ENCODE assay signal across 14 cellular contexts in the genomic region with DNA sequence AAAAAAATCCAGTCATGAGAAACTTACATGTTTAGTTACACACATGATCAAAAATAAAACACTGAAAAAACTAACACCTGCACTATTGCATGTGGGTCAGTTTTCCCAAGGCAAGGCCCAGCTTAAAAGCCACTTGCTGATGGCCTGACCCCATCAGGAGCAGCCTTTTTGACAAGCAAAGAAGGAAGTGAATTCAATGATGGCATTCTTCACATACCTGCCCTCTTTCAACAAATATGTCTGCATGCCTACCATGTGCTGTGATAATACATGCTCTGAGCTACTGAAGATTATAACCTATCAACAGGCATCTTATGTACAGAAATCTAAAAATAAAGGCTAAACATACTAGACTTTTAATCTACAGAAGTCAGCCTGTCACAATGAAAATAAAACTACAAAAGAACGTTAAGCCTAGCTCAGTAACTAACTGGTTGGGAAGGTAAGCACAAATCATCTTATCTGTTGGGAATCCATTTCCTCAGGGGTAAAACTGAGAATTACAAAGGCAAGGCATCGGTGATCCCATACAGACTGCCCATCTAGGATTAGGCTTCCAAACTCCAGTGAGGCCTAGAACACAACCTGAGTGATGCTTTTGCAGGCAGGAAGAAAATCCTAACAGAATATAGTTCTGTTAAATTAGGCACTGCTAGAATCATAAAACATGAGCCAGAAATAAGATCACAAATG. TPM values are rescaled to one million over a fixed set of nuclear protein-coding genes. Genes with fewer than 3 reads are reported as not detected.
A peak's percentile ranks its signal among the peaks of the same experiment; 100 is the strongest.
DNase-seq lines count a peak whose midpoint lies in the region; ATAC-seq and TF ChIP-seq lines count a peak whose summit lies in the region.
"Had no signal": no experiment of that assay in that cellular context is flagged by ENCODE, and none has a peak within 500 bp of the region (broad histone marks: within the 10 kb centered on the region; RNA-seq: fewer than 3 reads in every experiment).

No MANE protein-coding gene starts in this region.

- peak overlapping the region in 1 of 5 donors; percentile 59 for H3K9ac ChIP-seq in subcutaneous abdominal adipose tissue (ENCODE audit: low read length in 5 of 5)

- ATAC-seq in lung (ENCODE audit: insufficient read depth, low FRiP score): peak; percentile 74
- ATAC-seq: activated naive CD8-positive, alpha-beta T cell treated with anti-CD3 and anti-CD28 coated beads, Interleukin-2, amount 50 U/mL, for 24 hours had no signal

- H3K27ac ChIP-seq in HEK293 (ENCODE audit: extremely low read depth, low read depth, low read length) (no peak overlapping the region), brain microvascular endothelial cell (peak overlapping the region; percentile 47), lung (ENCODE audit: low read depth in 1 of 2, low read length in 1 of 2) (peak overlapping the region in 1 of 2 donors; percentile 82), subcutaneous abdominal adipose tissue (ENCODE audit: low read depth, low read length) (peak overlapping the region; percentile 95)
- H3K27ac ChIP-seq: neutrophil had no signal

- DNase-seq in brain microvascular endothelial cell (no peak), lung (ENCODE audit: low spot score) (no peak), erythroblast (lab: John Stamatoyannopoulos, UW) (no peak), amniotic stem cell (lab: John Stamatoyannopoulos, UW) (no peak), HEK293T (ENCODE audit: extremely low spot score) (no peak), NCI-H510A (lab: John Stamatoyannopoulos, UW) (no peak)
- DNase-seq: activated CD4-positive, CD25-positive, alpha-beta regulatory T cell treated with anti-CD3 and anti-CD28 coated beads, Interleukin-2, amount 50 U/mL, for 72 hours; activated naive CD8-positive, alpha-beta T cell treated with anti-CD3 and anti-CD28 coated beads, Interleukin-2, amount 50 U/mL, for 24 hours; activated T-cell treated with anti-CD3 and anti-CD28 coated beads, Interleukin-2, amount 50 U/mL, for 24 hours; effector CD8-positive, alpha-beta T cell; SW 1271 had no signal

- TF ChIP-seq POLR2A in erythroblast (IDR thresholded peaks at IDR 0.05; ENCODE audit: low read length): no peak

- WGBS in lung, 2 donors: 61 to 79% methylated on average over 2 of the region's 2 CpGs

- POLR2A ChIA-PET in HEK293 (lab: Yijun Ruan, JAX) (interaction anchor here (1.0 to 1.7 kb wide), 4 partner anchors 9 to 165 kb away, joined by 3 to 5 read pairs (median 4); partner anchors contain the start of gene GNAI3), HEK293T (lab: Yijun Ruan, JAX) (interaction anchor here (1.1 to 1.8 kb wide), 3 partner anchors 15 to 129 kb away, joined by 3 to 5 read pairs (median 3); partner anchors contain the start of genes PSRC1 and SORT1)

- H3K27me3 ChIP-seq in brain microvascular endothelial cell (replicated peaks) (no peaks in the 10 kb centered on the region), lung (ENCODE audit: control insufficient read depth, insufficient read depth) (no peaks in the 10 kb centered on the region), subcutaneous abdominal adipose tissue (ENCODE audit: control insufficient read depth in 5 of 5, insufficient read depth in 4 of 5, low read length in 5 of 5) (no peaks in the 10 kb centered on the region)
- H3K27me3 ChIP-seq: neutrophil had no signal

- CTCF ChIA-PET in HEK293 (lab: Yijun Ruan, JAX): interaction anchor here (0.8 to 2.2 kb wide), 4 partner anchors 10 to 104 kb away, joined by 3 to 17 read pairs (median 4); partner anchors contain the start of gene SORT1
- CTCF ChIA-PET in HEK293T (lab: Yijun Ruan, JAX): interaction anchor here (0.6 kb wide), 1 partner anchor 10 kb away, joined by 3 read pairs; no protein-coding TSS in a partner anchor

- H3K4me3 ChIP-seq in HEK293 (ENCODE audit: low read depth, low read length) (no peak overlapping the region), brain microvascular endothelial cell (ENCODE audit: low read depth, low read length) (no peak overlapping the region), lung (no peak overlapping the region), subcutaneous abdominal adipose tissue (ENCODE audit: low read depth in 1 of 5, low read length in 5 of 5) (no peak overlapping the region)

- in situ Hi-C loops in brain microvascular endothelial cell (cut with HindIII; ENCODE audit: low pct_ligation_motif_present, low sequenced_read_pairs): no loop called here

- H3K36me3 ChIP-seq in HEK293 (ENCODE audit: control insufficient read depth in 2 of 2, insufficient read depth in 1 of 2, low read length in 2 of 2) (no peaks in the 10 kb centered on the region), brain microvascular endothelial cell (replicated peaks) (no peaks in the 10 kb centered on the region), lung (ENCODE audit: control insufficient read depth in 2 of 2, insufficient read depth in 2 of 2, low read length in 2 of 2) (no peaks in the 10 kb centered on the region), subcutaneous abdominal adipose tissue (ENCODE audit: control insufficient read depth in 5 of 5, insufficient read depth in 5 of 5, low read length in 5 of 5) (no peaks in the 10 kb centered on the region)
- H3K36me3 ChIP-seq: neutrophil had no signal

- peaks cover 2% of the 10 kb centered on the region for H3K4me1 ChIP-seq in HEK293 (ENCODE audit: control insufficient read depth, insufficient read depth, low read length)
- peaks cover 5 to 33% of the 10 kb centered on the region in 2 donors for H3K4me1 ChIP-seq in lung (ENCODE audit: control insufficient read depth in 2 of 2, insufficient read depth in 2 of 2, low read length in 2 of 2)
- H3K4me1 ChIP-seq in subcutaneous abdominal adipose tissue (ENCODE audit: control insufficient read depth in 5 of 5, insufficient read depth in 5 of 5, low read length in 5 of 5): peaks cover 0 to 72% (median 38%) of the 10 kb centered on the region in 5 donors

- no peaks in the 10 kb centered on the region for H3K9me3 ChIP-seq in HEK293 (ENCODE audit: control insufficient read depth, insufficient read depth, low read depth, low read length)
- H3K9me3 ChIP-seq in lung (ENCODE audit: control insufficient read depth in 2 of 2, insufficient read depth in 1 of 2, low read length in 1 of 2): no peaks in the 10 kb centered on the region
- H3K9me3 ChIP-seq in subcutaneous abdominal adipose tissue (ENCODE audit: control insufficient read depth in 5 of 5, low read length in 5 of 5): peaks cover 0 to 3% (median 0%) of the 10 kb centered on the region in 5 donors
- H3K9me3 ChIP-seq: neutrophil had no signal

- TF ChIP-seq CTCF in HEK293 (tag by site-specific recombination; IDR thresholded peaks at IDR 0.05) (no peak), brain microvascular endothelial cell (IDR thresholded peaks at IDR 0.05; ENCODE audit: low read depth, low read length, missing control alignments) (no peak), lung (IDR thresholded peaks at IDR 0.05; ENCODE audit: control extremely low read depth, extremely low read depth) (no peak)

TF ChIP-seq in HEK293, 187 proteins besides CTCF, POLR2A, EP300 and RAD21:
- TF ChIP-seq ZNF747 (tag by site-specific recombination; IDR thresholded peaks at IDR 0.05) (no peak), AEBP2 (tag by site-specific recombination; IDR thresholded peaks at IDR 0.05; ENCODE audit: borderline replicate concordance) (no peak), ZNF660 (tag by site-specific recombination; IDR thresholded peaks at IDR 0.05) (no peak), ZNF580 (tag by site-specific recombination; IDR thresholded peaks at IDR 0.05) (no peak), GLIS2 (tag by site-specific recombination; IDR thresholded peaks at IDR 0.05) (no peak), MEIS1 (CRISPR knock-in tag; IDR thresholded peaks at IDR 0.05; ENCODE audit: borderline replicate concordance) (no peak), ZNF664 (tag by site-specific recombination; IDR thresholded peaks at IDR 0.05) (peak; percentile 79)

TF ChIP-seq in HEK293T, 16 proteins besides CTCF, POLR2A, EP300 and RAD21:
- TF ChIP-seq NFRKB (IDR thresholded peaks at IDR 0.05) (no peak), TARDBP (IDR thresholded peaks at IDR 0.05) (no peak)
- TF ChIP-seq, protein P1, sequence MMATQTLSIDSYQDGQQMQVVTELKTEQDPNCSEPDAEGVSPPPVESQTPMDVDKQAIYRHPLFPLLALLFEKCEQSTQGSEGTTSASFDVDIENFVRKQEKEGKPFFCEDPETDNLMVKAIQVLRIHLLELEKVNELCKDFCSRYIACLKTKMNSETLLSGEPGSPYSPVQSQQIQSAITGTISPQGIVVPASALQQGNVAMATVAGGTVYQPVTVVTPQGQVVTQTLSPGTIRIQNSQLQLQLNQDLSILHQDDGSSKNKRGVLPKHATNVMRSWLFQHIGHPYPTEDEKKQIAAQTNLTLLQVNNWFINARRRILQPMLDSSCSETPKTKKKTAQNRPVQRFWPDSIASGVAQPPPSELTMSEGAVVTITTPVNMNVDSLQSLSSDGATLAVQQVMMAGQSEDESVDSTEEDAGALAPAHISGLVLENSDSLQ (IDR thresholded peaks at IDR 0.05): no peak
TF ChIP-seq in HEK293T: peak in this region for 0.

RNA-seq across cellular contexts. Expression of gene SORT1, which starts 14.5 kb away (rescaled TPM):
- total RNA-seq in lung: 100 to 1,000 TPM in 1 of 2 donors, 10 to 100 TPM in 1; 61.7 to 135 TPM
- 10 to 100 TPM; 39.0 to 53.1 TPM for polyA plus RNA-seq in lung

RNA-seq across cellular contexts. Expression of gene PSMA5, which starts 43.0 kb away (rescaled TPM):
- total RNA-seq in lung: 10 to 100 TPM; 33.8 to 93.0 TPM
- 10 to 100 TPM; 57.1 to 86.6 TPM for polyA plus RNA-seq in lung
